ENCODE assay signal across 1 cellular context in the genomic region with DNA sequence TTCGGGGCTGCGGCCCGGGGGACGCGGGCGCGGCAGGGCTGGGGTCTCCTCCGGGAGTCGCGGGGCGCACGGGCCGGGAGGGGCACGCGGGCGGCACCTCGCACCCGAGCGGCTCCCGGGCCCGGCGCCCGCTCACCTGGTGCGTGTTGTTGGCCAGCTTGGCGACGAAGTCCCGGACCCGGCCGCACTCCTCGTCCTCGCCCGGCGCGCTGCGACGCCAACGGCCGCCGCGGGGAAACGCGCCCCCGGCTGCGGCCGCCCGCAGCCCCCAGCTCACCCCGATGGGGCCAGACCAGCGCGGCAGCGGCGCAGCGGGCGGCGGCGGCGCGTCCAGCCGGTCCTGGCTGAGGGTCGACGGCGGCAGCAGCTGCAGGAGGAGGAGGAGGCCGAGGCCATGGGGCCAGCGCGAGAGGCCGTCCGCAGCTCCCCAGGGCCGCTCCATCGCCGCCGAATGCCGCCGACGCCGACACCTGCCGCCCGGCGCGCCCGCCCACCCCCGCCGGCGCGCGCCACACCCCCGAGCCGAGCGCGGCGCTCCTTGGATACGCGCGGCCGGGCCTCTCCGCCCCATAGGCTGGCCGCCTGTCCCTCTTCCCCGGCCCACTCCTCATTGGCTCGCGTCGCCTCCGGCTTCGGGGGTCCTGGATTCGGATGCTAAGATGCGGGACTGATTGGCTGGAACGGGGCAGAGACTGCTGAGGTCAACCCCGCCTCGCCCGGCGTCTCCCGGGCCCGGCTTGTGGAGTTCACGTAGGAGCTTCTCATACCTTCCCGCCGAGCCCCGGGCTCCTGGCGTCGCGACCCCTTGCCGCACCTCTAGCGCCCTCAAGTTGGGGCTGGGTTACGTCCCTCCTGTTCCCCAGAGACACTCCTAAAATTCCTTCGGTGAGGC.
TF ChIP-seq lines count a peak whose summit lies in the region.

A gene (minus strand): TSS at position 468 of the 892 bp plus-strand sequence. CDS start 26 bp downstream, at position 442.

TF ChIP-seq in GM12878, 131 proteins besides CTCF, POLR2A, EP300 and RAD21 (continued from another document):
- TF ChIP-seq, protein P1, sequence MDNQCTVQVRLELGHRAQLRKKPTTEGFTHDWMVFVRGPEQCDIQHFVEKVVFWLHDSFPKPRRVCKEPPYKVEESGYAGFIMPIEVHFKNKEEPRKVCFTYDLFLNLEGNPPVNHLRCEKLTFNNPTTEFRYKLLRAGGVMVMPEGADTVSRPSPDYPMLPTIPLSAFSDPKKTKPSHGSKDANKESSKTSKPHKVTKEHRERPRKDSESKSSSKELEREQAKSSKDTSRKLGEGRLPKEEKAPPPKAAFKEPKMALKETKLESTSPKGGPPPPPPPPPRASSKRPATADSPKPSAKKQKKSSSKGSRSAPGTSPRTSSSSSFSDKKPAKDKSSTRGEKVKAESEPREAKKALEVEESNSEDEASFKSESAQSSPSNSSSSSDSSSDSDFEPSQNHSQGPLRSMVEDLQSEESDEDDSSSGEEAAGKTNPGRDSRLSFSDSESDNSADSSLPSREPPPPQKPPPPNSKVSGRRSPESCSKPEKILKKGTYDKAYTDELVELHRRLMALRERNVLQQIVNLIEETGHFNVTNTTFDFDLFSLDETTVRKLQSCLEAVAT (IDR thresholded peaks at IDR 0.05), result no peak
- TF ChIP-seq SMAD1 (IDR thresholded peaks at IDR 0.05; ENCODE audit: low read depth, partially characterized antibody) (no peak), STAT1 (conservative IDR thresholded peaks at IDR 0.05) (no peak), ESRRA (IDR thresholded peaks at IDR 0.05; ENCODE audit: low read length) (no peak), DPF2 (IDR thresholded peaks at IDR 0.05) (peak; percentile 81), TCF3 (IDR thresholded peaks at IDR 0.05; ENCODE audit: borderline replicate concordance, insufficient read depth, low read depth, low read length) (no peak), YY1 (IDR thresholded peaks at IDR 0.05; ENCODE audit: low read depth, low read length) (no peak), EGR1 (IDR thresholded peaks at IDR 0.05; ENCODE audit: borderline replicate concordance in 1 of 2, low read depth in 2 of 2, low read length in 2 of 2) (peak in 1 of 2 experiments; percentile 47; a peak in 1 of 3 replicates), GATAD2B (conservative IDR thresholded peaks at IDR 0.05; ENCODE audit: low read depth) (peak; percentile 63; the same call in 1 of the 2 replicates), CHD2 (IDR thresholded peaks at IDR 0.05; ENCODE audit: borderline replicate concordance, low read depth, low read length) (peak; percentile 63; the same call in 1 of the 2 replicates), CBFB (IDR thresholded peaks at IDR 0.05; ENCODE audit: low read depth) (no peak), WRNIP1 (IDR thresholded peaks at IDR 0.05; ENCODE audit: borderline replicate concordance, low read depth, low read length) (no peak), ASH2L (IDR thresholded peaks at IDR 0.05; ENCODE audit: borderline replicate concordance, low read depth) (no peak), NFXL1 (IDR thresholded peaks at IDR 0.05; ENCODE audit: borderline replicate concordance) (no peak), SP1 (IDR thresholded peaks at IDR 0.05; ENCODE audit: low read depth, low read length) (peak; percentile 95), NR2F1 (conservative IDR thresholded peaks at IDR 0.05) (0 out of 2 replicates have a peak, but pooled peaks have one; percentile 23), FOS (IDR thresholded peaks at IDR 0.05; ENCODE audit: borderline replicate concordance, extremely low read depth, insufficient read length) (peak; percentile 54), HDAC6 (IDR thresholded peaks at IDR 0.05; ENCODE audit: unreplicated experiment) (peak; percentile 73), JUNB (IDR thresholded peaks at IDR 0.05) (no peak), CREB1 (IDR thresholded peaks at IDR 0.05; ENCODE audit: low read depth) (0 out of 2 replicates have a peak, but pooled peaks have one; percentile 42), LARP7 (IDR thresholded peaks at IDR 0.05) (0 out of 2 replicates have a peak, but pooled peaks have one; percentile 62), TCF12 (IDR thresholded peaks at IDR 0.05; ENCODE audit: low read depth, low read length) (no peak; the same call in 1 of the 2 replicates)
- TF ChIP-seq, protein P2, sequence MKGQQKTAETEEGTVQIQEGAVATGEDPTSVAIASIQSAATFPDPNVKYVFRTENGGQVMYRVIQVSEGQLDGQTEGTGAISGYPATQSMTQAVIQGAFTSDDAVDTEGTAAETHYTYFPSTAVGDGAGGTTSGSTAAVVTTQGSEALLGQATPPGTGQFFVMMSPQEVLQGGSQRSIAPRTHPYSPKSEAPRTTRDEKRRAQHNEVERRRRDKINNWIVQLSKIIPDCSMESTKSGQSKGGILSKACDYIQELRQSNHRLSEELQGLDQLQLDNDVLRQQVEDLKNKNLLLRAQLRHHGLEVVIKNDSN (IDR thresholded peaks at IDR 0.05; ENCODE audit: borderline replicate concordance, extremely low read length, insufficient read depth, low read depth, low read length), result no peak
- TF ChIP-seq, protein P3, sequence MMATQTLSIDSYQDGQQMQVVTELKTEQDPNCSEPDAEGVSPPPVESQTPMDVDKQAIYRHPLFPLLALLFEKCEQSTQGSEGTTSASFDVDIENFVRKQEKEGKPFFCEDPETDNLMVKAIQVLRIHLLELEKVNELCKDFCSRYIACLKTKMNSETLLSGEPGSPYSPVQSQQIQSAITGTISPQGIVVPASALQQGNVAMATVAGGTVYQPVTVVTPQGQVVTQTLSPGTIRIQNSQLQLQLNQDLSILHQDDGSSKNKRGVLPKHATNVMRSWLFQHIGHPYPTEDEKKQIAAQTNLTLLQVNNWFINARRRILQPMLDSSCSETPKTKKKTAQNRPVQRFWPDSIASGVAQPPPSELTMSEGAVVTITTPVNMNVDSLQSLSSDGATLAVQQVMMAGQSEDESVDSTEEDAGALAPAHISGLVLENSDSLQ (IDR thresholded peaks at IDR 0.05), result peak; percentile 97
- TF ChIP-seq, protein P4, sequence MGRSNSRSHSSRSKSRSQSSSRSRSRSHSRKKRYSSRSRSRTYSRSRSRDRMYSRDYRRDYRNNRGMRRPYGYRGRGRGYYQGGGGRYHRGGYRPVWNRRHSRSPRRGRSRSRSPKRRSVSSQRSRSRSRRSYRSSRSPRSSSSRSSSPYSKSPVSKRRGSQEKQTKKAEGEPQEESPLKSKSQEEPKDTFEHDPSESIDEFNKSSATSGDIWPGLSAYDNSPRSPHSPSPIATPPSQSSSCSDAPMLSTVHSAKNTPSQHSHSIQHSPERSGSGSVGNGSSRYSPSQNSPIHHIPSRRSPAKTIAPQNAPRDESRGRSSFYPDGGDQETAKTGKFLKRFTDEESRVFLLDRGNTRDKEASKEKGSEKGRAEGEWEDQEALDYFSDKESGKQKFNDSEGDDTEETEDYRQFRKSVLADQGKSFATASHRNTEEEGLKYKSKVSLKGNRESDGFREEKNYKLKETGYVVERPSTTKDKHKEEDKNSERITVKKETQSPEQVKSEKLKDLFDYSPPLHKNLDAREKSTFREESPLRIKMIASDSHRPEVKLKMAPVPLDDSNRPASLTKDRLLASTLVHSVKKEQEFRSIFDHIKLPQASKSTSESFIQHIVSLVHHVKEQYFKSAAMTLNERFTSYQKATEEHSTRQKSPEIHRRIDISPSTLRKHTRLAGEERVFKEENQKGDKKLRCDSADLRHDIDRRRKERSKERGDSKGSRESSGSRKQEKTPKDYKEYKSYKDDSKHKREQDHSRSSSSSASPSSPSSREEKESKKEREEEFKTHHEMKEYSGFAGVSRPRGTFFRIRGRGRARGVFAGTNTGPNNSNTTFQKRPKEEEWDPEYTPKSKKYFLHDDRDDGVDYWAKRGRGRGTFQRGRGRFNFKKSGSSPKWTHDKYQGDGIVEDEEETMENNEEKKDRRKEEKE (IDR thresholded peaks at IDR 0.05), result no peak
- TF ChIP-seq, protein P5, sequence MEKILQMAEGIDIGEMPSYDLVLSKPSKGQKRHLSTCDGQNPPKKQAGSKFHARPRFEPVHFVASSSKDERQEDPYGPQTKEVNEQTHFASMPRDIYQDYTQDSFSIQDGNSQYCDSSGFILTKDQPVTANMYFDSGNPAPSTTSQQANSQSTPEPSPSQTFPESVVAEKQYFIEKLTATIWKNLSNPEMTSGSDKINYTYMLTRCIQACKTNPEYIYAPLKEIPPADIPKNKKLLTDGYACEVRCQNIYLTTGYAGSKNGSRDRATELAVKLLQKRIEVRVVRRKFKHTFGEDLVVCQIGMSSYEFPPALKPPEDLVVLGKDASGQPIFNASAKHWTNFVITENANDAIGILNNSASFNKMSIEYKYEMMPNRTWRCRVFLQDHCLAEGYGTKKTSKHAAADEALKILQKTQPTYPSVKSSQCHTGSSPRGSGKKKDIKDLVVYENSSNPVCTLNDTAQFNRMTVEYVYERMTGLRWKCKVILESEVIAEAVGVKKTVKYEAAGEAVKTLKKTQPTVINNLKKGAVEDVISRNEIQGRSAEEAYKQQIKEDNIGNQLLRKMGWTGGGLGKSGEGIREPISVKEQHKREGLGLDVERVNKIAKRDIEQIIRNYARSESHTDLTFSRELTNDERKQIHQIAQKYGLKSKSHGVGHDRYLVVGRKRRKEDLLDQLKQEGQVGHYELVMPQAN (conservative IDR thresholded peaks at IDR 0.05), result peak; percentile 56; the same call in 1 of the 2 replicates
- TF ChIP-seq, protein P6, sequence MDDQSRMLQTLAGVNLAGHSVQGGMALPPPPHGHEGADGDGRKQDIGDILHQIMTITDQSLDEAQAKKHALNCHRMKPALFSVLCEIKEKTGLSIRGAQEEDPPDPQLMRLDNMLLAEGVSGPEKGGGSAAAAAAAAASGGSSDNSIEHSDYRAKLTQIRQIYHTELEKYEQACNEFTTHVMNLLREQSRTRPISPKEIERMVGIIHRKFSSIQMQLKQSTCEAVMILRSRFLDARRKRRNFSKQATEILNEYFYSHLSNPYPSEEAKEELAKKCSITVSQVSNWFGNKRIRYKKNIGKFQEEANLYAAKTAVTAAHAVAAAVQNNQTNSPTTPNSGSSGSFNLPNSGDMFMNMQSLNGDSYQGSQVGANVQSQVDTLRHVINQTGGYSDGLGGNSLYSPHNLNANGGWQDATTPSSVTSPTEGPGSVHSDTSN (IDR thresholded peaks at IDR 0.05; ENCODE audit: insufficient replicate concordance, low read depth, low read length), result peak; percentile 96
- TF ChIP-seq, protein P7, sequence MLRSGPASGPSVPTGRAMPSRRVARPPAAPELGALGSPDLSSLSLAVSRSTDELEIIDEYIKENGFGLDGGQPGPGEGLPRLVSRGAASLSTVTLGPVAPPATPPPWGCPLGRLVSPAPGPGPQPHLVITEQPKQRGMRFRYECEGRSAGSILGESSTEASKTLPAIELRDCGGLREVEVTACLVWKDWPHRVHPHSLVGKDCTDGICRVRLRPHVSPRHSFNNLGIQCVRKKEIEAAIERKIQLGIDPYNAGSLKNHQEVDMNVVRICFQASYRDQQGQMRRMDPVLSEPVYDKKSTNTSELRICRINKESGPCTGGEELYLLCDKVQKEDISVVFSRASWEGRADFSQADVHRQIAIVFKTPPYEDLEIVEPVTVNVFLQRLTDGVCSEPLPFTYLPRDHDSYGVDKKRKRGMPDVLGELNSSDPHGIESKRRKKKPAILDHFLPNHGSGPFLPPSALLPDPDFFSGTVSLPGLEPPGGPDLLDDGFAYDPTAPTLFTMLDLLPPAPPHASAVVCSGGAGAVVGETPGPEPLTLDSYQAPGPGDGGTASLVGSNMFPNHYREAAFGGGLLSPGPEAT (IDR thresholded peaks at IDR 0.05; ENCODE audit: low read depth), result no peak
- TF ChIP-seq, protein P8, sequence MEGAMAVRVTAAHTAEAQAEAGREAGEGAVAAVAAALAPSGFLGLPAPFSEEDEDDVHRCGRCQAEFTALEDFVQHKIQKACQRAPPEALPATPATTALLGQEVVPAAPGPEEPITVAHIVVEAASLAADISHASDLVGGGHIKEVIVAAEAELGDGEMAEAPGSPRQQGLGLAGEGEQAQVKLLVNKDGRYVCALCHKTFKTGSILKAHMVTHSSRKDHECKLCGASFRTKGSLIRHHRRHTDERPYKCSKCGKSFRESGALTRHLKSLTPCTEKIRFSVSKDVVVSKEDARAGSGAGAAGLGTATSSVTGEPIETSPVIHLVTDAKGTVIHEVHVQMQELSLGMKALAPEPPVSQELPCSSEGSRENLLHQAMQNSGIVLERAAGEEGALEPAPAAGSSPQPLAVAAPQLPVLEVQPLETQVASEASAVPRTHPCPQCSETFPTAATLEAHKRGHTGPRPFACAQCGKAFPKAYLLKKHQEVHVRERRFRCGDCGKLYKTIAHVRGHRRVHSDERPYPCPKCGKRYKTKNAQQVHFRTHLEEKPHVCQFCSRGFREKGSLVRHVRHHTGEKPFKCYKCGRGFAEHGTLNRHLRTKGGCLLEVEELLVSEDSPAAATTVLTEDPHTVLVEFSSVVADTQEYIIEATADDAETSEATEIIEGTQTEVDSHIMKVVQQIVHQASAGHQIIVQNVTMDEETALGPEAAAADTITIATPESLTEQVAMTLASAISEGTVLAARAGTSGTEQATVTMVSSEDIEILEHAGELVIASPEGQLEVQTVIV (IDR thresholded peaks at IDR 0.05; ENCODE audit: borderline replicate concordance, partially characterized antibody), result no peak
